ENCODE assay signal across 34 cellular contexts in genomic region chr1:3995141-3995780, GRCh38.
"Had no signal": no experiment of that assay in that cellular context is flagged by ENCODE, and none has a peak within 500 bp of the region (broad histone marks: within the 10 kb centered on the region; RNA-seq: fewer than 3 reads in every experiment).

No MANE protein-coding gene starts in this region.

- H3K4me3 ChIP-seq: K562, PC-9, SJCRH30, SK-N-MC had no signal

- H3K27ac ChIP-seq: brain microvascular endothelial cell, PC-9, RWPE1, SJCRH30, SK-N-MC, WERI-Rb-1 had no signal

- H3K4me2 ChIP-seq: PC-9 had no signal

- DNase-seq: activated CD4-positive, alpha-beta T cell treated with anti-CD3 and anti-CD28 coated beads, Interleukin-2, amount 10 ng/mL, durations not matched to agents 24 days and 14 days; activated CD4-positive, alpha-beta T cell treated with anti-CD3 and anti-CD28 coated beads, Interleukin-2, amount 50 U/mL, for 48 hours; activated CD4-positive, CD25-positive, alpha-beta regulatory T cell; activated CD8-positive, alpha-beta memory T cell treated with anti-CD3 and anti-CD28 coated beads, Interleukin-2, amount 50 U/mL, for 4 hours; activated CD8-positive, alpha-beta T cell treated with anti-CD3 and anti-CD28 coated beads, Interleukin-2, amount 10 ng/mL, durations not matched to agents 7 days and 5 days; activated naive CD4-positive, alpha-beta T cell treated with anti-CD3 and anti-CD28 coated beads, Interleukin-2, amount 10 ng/mL, durations not matched to agents 7 days and 5 days; activated naive CD8-positive, alpha-beta T cell treated with anti-CD3 and anti-CD28 coated beads, Interleukin-2, amount 50 U/mL, for 24 hours; activated T-cell treated with anti-CD3 and anti-CD28 coated beads for 4 hours; activated T-cell treated with anti-CD3 and anti-CD28 coated beads, Interleukin-2, amount 50 U/mL, for 4 hours; anterior cingulate cortex; brain microvascular endothelial cell; NCI-H1092 treated with DMSO at 0.1 percent for 48 hours; NCI-H1417; NCI-H146; NCI-H187; NCI-H2029 treated with DMSO at 0.1 percent for 48 hours; NCI-H2107; NCI-H2171; NCI-H510A; NCI-H526; NCI-H748 treated with DMSO at 0.1 percent for 48 hours; NK-92 treated with Interleukin-12 subunit alpha and Interleukin-12 subunit beta, amount 100 ng/mL, for 24 hours; PC-9; SHP77; SJCRH30; T1000; WERI-Rb-1 had no signal

- H2AFZ ChIP-seq: PC-9 had no signal

- H3K36me3 ChIP-seq: brain microvascular endothelial cell, SJCRH30, WERI-Rb-1 had no signal

- H3K9me3 Mint-ChIP-seq: activated T-cell treated with anti-CD3 and anti-CD28 coated beads, Interleukin-2, amount 50 U/mL, for 4 hours; activated T-helper 1 cell treated with anti-CD3 and anti-CD28 coated beads, Interleukin-12 subunit alpha, Interleukin-12 subunit beta, Interleukin-2, Interleukin-4 antibody, amounts not matched to agents 30 ng/mL and 10 ng/mL and 1 ng/mL, durations not matched to agents 14 hours and 24 hours and 36 hours had no signal

- H3K4me1 Mint-ChIP-seq: activated naive CD4-positive, alpha-beta T cell treated with anti-CD3 and anti-CD28 coated beads, Interleukin-2, amount 10 ng/mL, durations not matched to agents 7 days and 5 days; activated naive CD8-positive, alpha-beta T cell treated with anti-CD3 and anti-CD28 coated beads, Interleukin-2, amount 50 U/mL, for 24 hours; central memory CD8-positive, alpha-beta T cell had no signal

- H3K27me3 Mint-ChIP-seq: activated CD4-positive, alpha-beta T cell treated with anti-CD3 and anti-CD28 coated beads, Interleukin-2, amount 10 ng/mL, durations not matched to agents 24 days and 14 days had no signal

- H3K36me3 Mint-ChIP-seq: activated naive CD4-positive, alpha-beta T cell treated with anti-CD3 and anti-CD28 coated beads, Interleukin-2, amount 10 ng/mL, durations not matched to agents 7 days and 5 days; activated naive CD8-positive, alpha-beta T cell had no signal

- FAIRE-seq: K562, RCC 7860 had no signal

- H3K27me3 ChIP-seq: brain microvascular endothelial cell had no signal

- ATAC-seq: activated CD8-positive, alpha-beta T cell treated with anti-CD3 and anti-CD28 coated beads, Interleukin-2, amount 10 ng/mL, durations not matched to agents 7 days and 5 days; activated naive CD8-positive, alpha-beta T cell treated with anti-CD3 and anti-CD28 coated beads, Interleukin-2, amount 50 U/mL, for 24 hours; activated T-cell treated with anti-CD3 and anti-CD28 coated beads, Interleukin-2, amount 50 U/mL, for 4 hours; K562 had no signal

- H3K9me3 ChIP-seq: SJCRH30 had no signal

- H3K4me3 Mint-ChIP-seq: activated CD4-positive, alpha-beta T cell treated with anti-CD3 and anti-CD28 coated beads, Interleukin-2, amount 10 ng/mL, durations not matched to agents 24 days and 14 days; activated CD8-positive, alpha-beta T cell treated with anti-CD3 and anti-CD28 coated beads, Interleukin-2, amount 10 ng/mL, durations not matched to agents 7 days and 5 days; activated naive CD4-positive, alpha-beta T cell treated with anti-CD3 and anti-CD28 coated beads, Interleukin-2, amount 10 ng/mL, durations not matched to agents 7 days and 5 days; activated naive CD8-positive, alpha-beta T cell; activated naive CD8-positive, alpha-beta T cell treated with anti-CD3 and anti-CD28 coated beads, Interleukin-2, amount 50 U/mL, for 24 hours; activated T-cell treated with anti-CD3 and anti-CD28 coated beads, Interleukin-2, amount 50 U/mL, for 4 hours; activated T-helper 1 cell treated with anti-CD3 and anti-CD28 coated beads, Interleukin-12 subunit alpha, Interleukin-12 subunit beta, Interleukin-2, Interleukin-4 antibody, amounts not matched to agents 30 ng/mL and 10 ng/mL and 1 ng/mL, durations not matched to agents 14 hours and 24 hours and 36 hours; central memory CD8-positive, alpha-beta T cell had no signal

- H3K4me1 ChIP-seq: SJCRH30 had no signal

- H3K27ac Mint-ChIP-seq: activated CD4-positive, alpha-beta T cell treated with anti-CD3 and anti-CD28 coated beads, Interleukin-2, amount 10 ng/mL, durations not matched to agents 24 days and 14 days; activated CD8-positive, alpha-beta T cell treated with anti-CD3 and anti-CD28 coated beads, Interleukin-2, amount 10 ng/mL, durations not matched to agents 7 days and 5 days; activated naive CD4-positive, alpha-beta T cell treated with anti-CD3 and anti-CD28 coated beads, Interleukin-2, amount 10 ng/mL, durations not matched to agents 7 days and 5 days; activated naive CD8-positive, alpha-beta T cell; activated naive CD8-positive, alpha-beta T cell treated with anti-CD3 and anti-CD28 coated beads, Interleukin-2, amount 50 U/mL, for 24 hours; activated T-helper 1 cell treated with anti-CD3 and anti-CD28 coated beads, Interleukin-12 subunit alpha, Interleukin-12 subunit beta, Interleukin-2, Interleukin-4 antibody, amounts not matched to agents 30 ng/mL and 10 ng/mL and 1 ng/mL, durations not matched to agents 14 hours and 24 hours and 36 hours had no signal
